ENCODE assay signal across 21 cellular contexts in the genomic region with DNA sequence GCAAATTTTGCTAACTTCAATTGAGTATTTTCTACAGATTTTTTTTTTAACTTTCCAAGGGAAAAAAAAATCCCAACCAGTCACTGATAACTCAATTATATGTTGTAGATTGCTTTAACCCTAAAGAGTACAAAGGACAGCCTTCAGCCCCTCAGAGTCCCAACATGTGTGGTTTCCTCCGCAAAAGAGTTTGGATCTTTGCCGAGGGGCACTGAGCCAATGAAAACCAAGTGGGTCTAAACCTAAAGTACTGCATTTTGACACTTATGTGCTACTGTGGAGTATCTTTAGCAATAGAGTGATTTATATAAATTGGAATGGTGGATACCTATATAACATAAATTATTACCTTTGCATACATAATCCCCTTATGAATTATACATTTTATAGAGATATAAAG.
DNase-seq lines count a peak whose midpoint lies in the region; ATAC-seq and TF ChIP-seq lines count a peak whose summit lies in the region.
"Had no signal": no experiment of that assay in that cellular context is flagged by ENCODE, and none has a peak within 500 bp of the region (broad histone marks: within the 10 kb centered on the region; RNA-seq: fewer than 3 reads in every experiment).

No MANE protein-coding gene starts in this region.

- peaks cover 59% of the 10 kb centered on the region for H3K4me1 ChIP-seq in A673 (ENCODE audit: insufficient read depth, low read length, poor library complexity, severe bottlenecking)
- H3K4me1 ChIP-seq: A549, HAP-1 had no signal

- H3K27me3 ChIP-seq in A673 (replicated peaks; ENCODE audit: insufficient read depth, low read depth, low read length, poor library complexity), result no peaks in the 10 kb centered on the region
- H3K27me3 ChIP-seq: BLaER1 treated with 17β-estradiol and CSF1 and Interleukin-3, amounts not matched to agents 10 nM and 100 nM had no signal

- DNase-seq in A673 (ENCODE audit: low spot score) (peak; percentile 80), RPMI7951 (ENCODE audit: low read depth) (peak; percentile 39), dermis microvascular lymphatic vessel endothelial cell (ENCODE audit: low read depth in 2 of 2) (peak; percentile 12 to 64), left ventricle myocardium superior (peak; percentile 35), NCI-H2081 treated with DMSO at 0.1 percent for 48 hours (lab: John Stamatoyannopoulos, UW) (no peak), globus pallidus (ENCODE audit: low spot score) (no peak), DMS53 (lab: John Stamatoyannopoulos, UW) (no peak)
- no peak for DNase-seq in stimulated activated CD8-positive, alpha-beta memory T cell treated with anti-CD3 and anti-CD28 coated beads, Interleukin-4, amount 100 ng/mL, for 48 hours
- DNase-seq: Calu3; CD8-positive, alpha-beta T cell; DMS79 treated with DMSO at 0.1 percent for 48 hours; NCI-H1417 treated with DMSO at 0.1 percent for 48 hours; NCI-H187 treated with DMSO at 0.1 percent for 48 hours; NCI-H226; NCI-H524 treated with DMSO at 0.1 percent for 48 hours; PC-3 had no signal

- CTCF ChIA-PET in A673 (lab: Charles Lee), result no interaction called here

- POLR2A ChIA-PET in A673 (lab: Charles Lee; ENCODE audit: low non-redundant PET), result no interaction called here

- intact Hi-C loops in A673 (cut with micrococcal nuclease; ENCODE audit: unreplicated experiment) (no loop called here), left ventricle myocardium superior (cut with micrococcal nuclease) (no loop called here)

- H3K36me3 ChIP-seq in A673 (ENCODE audit: insufficient read depth, low read length, poor library complexity, severe bottlenecking), result no peaks in the 10 kb centered on the region
- H3K36me3 ChIP-seq: BLaER1 treated with 17β-estradiol and CSF1 and Interleukin-3, amounts not matched to agents 10 nM and 100 nM; HAP-1 had no signal

- H3K4me3 ChIP-seq in A673 (ENCODE audit: low read depth, low read length, poor library complexity, severe bottlenecking), result no peak overlapping the region
- H3K4me3 ChIP-seq: A549; BLaER1 treated with 17β-estradiol and CSF1 and Interleukin-3, amounts not matched to agents 10 nM and 100 nM; HAP-1 had no signal

- no peak for TF ChIP-seq CTCF in A673 (conservative IDR thresholded peaks at IDR 0.05; ENCODE audit: low read depth, low read length)

- no peaks in the 10 kb centered on the region for H3K9me3 ChIP-seq in A673 (ENCODE audit: low read depth, low read length, poor library complexity, severe bottlenecking)
- H3K9me3 ChIP-seq: A549, HAP-1 had no signal

- H3K27ac ChIP-seq in A673 (ENCODE audit: low read depth, low read length, poor library complexity, severe bottlenecking), result peak overlapping the region; percentile 0
- H3K27ac ChIP-seq: A549; BLaER1 treated with 17β-estradiol and CSF1 and Interleukin-3, amounts not matched to agents 10 nM and 100 nM; HL-60; KMS-11 had no signal

- peak; percentile 38 for ATAC-seq in left ventricle myocardium superior
- ATAC-seq: A549; CD8-positive, alpha-beta T cell; PC-3 had no signal

- BruUV-seq in A673 (replicated peaks; lab: Mats Ljungman, UMichigan), result no TSS peak

Comparison
In these comparisons a context has a peak if more than half of its experiments do, and no peak if none do; other contexts are left out.
1. DNase-seq: peak in A673 (single experiment), RPMI7951 (single experiment), dermis microvascular lymphatic vessel endothelial cell (2 of 2) and left ventricle myocardium superior (single experiment); none in NCI-H2081 treated with DMSO at 0.1 percent for 48 hours (single experiment), stimulated activated CD8-positive, alpha-beta memory T cell treated with anti-CD3 and anti-CD28 coated beads, Interleukin-4, amount 100 ng/mL, for 48 hours (single experiment), globus pallidus (single experiment) and DMS53 (single experiment).